ENCODE assay signal across 15 cellular contexts in genomic region chr14:74048291-74048690, GRCh38. TPM values are rescaled to one million over a fixed set of nuclear protein-coding genes. Genes with fewer than 3 reads are reported as not detected.
DNase-seq lines count a peak whose midpoint lies in the region; ATAC-seq and TF ChIP-seq lines count a peak whose summit lies in the region.
"Had no signal": no experiment of that assay in that cellular context is flagged by ENCODE, and none has a peak within 500 bp of the region (broad histone marks: within the 10 kb centered on the region; RNA-seq: fewer than 3 reads in every experiment).

No MANE protein-coding gene starts in this region.

- H4K91ac ChIP-seq in H9 (ENCODE audit: insufficient read length, low read depth, low read length): no peak overlapping the region

- H3K9me3 ChIP-seq in H9 (ENCODE audit: control insufficient read depth, low read depth, low read length): no peaks in the 10 kb centered on the region
- H3K9me3 ChIP-seq: vagina had no signal

- H3K4me1 Mint-ChIP-seq in H9: peaks cover 4 to 7% of the 10 kb centered on the region in 2 experiments; a peak in 2 of 4 replicates
- H3K4me1 Mint-ChIP-seq in activated CD8-positive, alpha-beta T cell treated with anti-CD3 and anti-CD28 coated beads for 36 hours (ENCODE audit: low read depth): no peaks in the 10 kb centered on the region

- no peaks in the 10 kb centered on the region; the same call in 1 of the 2 replicates for H3K27me3 Mint-ChIP-seq in H9 (ENCODE audit: low read depth)
- no peaks in the 10 kb centered on the region for H3K27me3 Mint-ChIP-seq in activated CD8-positive, alpha-beta T cell treated with anti-CD3 and anti-CD28 coated beads for 36 hours

- in situ Hi-C loops in ACHN (cut with HindIII; ENCODE audit: low pct_ligation_motif_present, low pct_unique_long_range_greater_than_20kb, low sequenced_read_pairs): no loop called here

- no peak overlapping the region for H2AK5ac ChIP-seq in H9 (ENCODE audit: insufficient read length, low read length)

- no peaks in the 10 kb centered on the region for H3K27me3 ChIP-seq in H9 (ENCODE audit: insufficient read depth, low read length)
- H3K27me3 ChIP-seq: vagina had no signal

- H3K79me1 ChIP-seq in H9 (ENCODE audit: insufficient read depth, low read depth, low read length, poor library complexity, severe bottlenecking): no peaks in the 10 kb centered on the region

- no peak overlapping the region for H2BK20ac ChIP-seq in H9 (ENCODE audit: low read depth, low read length, poor library complexity, severe bottlenecking)

- no peak overlapping the region for H3K27ac ChIP-seq in H9 (ENCODE audit: insufficient read length, low read depth, low read length)
- H3K27ac ChIP-seq: vagina had no signal

- H3K56ac ChIP-seq in H9 (ENCODE audit: insufficient read length, low read depth, low read length): no peak overlapping the region

- POLR2A ChIA-PET in activated CD8-positive, alpha-beta T cell treated with anti-CD3 and anti-CD28 coated beads for 36 hours (lab: Charles Lee): no interaction called here

- H3K36me3 Mint-ChIP-seq in H9 (ENCODE audit: insufficient read depth in 1 of 3, low read depth in 3 of 3): no peaks in the 10 kb centered on the region
- H3K36me3 Mint-ChIP-seq in activated CD8-positive, alpha-beta T cell treated with anti-CD3 and anti-CD28 coated beads for 36 hours (ENCODE audit: low read depth): no peaks in the 10 kb centered on the region

- no peak overlapping the region for H3K4me2 ChIP-seq in H9 (ENCODE audit: insufficient read depth, insufficient read length, low read length)

- H3K23ac ChIP-seq in H9 (ENCODE audit: insufficient read length, low read depth, low read length): no peak overlapping the region

- no peak overlapping the region for H2AFZ ChIP-seq in H9 (ENCODE audit: low read length)

- no peak overlapping the region for H3K18ac ChIP-seq in H9 (ENCODE audit: insufficient read length, low read depth, low read length)

- CTCF ChIA-PET in activated CD8-positive, alpha-beta T cell treated with anti-CD3 and anti-CD28 coated beads for 36 hours (lab: Charles Lee): interaction anchor here (0.6 kb wide), 1 partner anchor 16 kb away, joined by 3 read pairs; no protein-coding TSS in a partner anchor

- no peak overlapping the region for H2BK15ac ChIP-seq in H9 (ENCODE audit: low read depth, low read length)

- no peaks in the 10 kb centered on the region for H3K79me2 ChIP-seq in H9 (ENCODE audit: insufficient read depth, low read length)

- no peak for ATAC-seq in HG03432 (IDR thresholded peaks at IDR 0.05; ENCODE audit: unreplicated experiment)
- no peak for ATAC-seq in activated CD8-positive, alpha-beta T cell treated with anti-CD3 and anti-CD28 coated beads for 36 hours

- H3K27ac Mint-ChIP-seq in H9: no peak overlapping the region
- H3K27ac Mint-ChIP-seq in activated CD8-positive, alpha-beta T cell treated with anti-CD3 and anti-CD28 coated beads for 36 hours: no peak overlapping the region
- H3K27ac Mint-ChIP-seq: activated T-helper 1 cell treated with anti-CD3 and anti-CD28 coated beads, Interleukin-12 subunit alpha, Interleukin-12 subunit beta, Interleukin-2, Interleukin-4 antibody, amounts not matched to agents 30 ng/mL and 10 ng/mL and 1 ng/mL, durations not matched to agents 14 hours and 24 hours and 36 hours had no signal

- H2BK120ac ChIP-seq in H9 (ENCODE audit: low read depth, low read length, poor library complexity, severe bottlenecking): no peak overlapping the region

- H3K14ac ChIP-seq in H9 (ENCODE audit: insufficient read depth, low read length): no peak overlapping the region

- H4K5ac ChIP-seq in H9 (ENCODE audit: insufficient read length, low read depth, low read length): no peak overlapping the region

- H3K9me3 Mint-ChIP-seq in H9: no peaks in the 10 kb centered on the region
- no peaks in the 10 kb centered on the region for H3K9me3 Mint-ChIP-seq in activated CD8-positive, alpha-beta T cell treated with anti-CD3 and anti-CD28 coated beads for 36 hours
- H3K9me3 Mint-ChIP-seq: activated T-helper 1 cell treated with anti-CD3 and anti-CD28 coated beads, Interleukin-12 subunit alpha, Interleukin-12 subunit beta, Interleukin-2, Interleukin-4 antibody, amounts not matched to agents 30 ng/mL and 10 ng/mL and 1 ng/mL, durations not matched to agents 14 hours and 24 hours and 36 hours had no signal

- H3K4ac ChIP-seq in H9 (ENCODE audit: low read depth, low read length): no peak overlapping the region

- no peak overlapping the region for H2BK12ac ChIP-seq in H9 (ENCODE audit: insufficient read length, low read depth, low read length)

- H4K20me1 ChIP-seq in H9 (ENCODE audit: control insufficient read depth, insufficient read depth, insufficient read length): no peaks in the 10 kb centered on the region

- no CpG with 5 or more reads among the region's 3 CpGs for WGBS in H9 (ENCODE audit: extremely low coverage, insufficient read length, low lambda C conversion rate)

- no peak overlapping the region for H3K4me3 Mint-ChIP-seq in H9
- no peak overlapping the region for H3K4me3 Mint-ChIP-seq in activated CD8-positive, alpha-beta T cell treated with anti-CD3 and anti-CD28 coated beads for 36 hours
- H3K4me3 Mint-ChIP-seq: activated T-helper 1 cell treated with anti-CD3 and anti-CD28 coated beads, Interleukin-12 subunit alpha, Interleukin-12 subunit beta, Interleukin-2, Interleukin-4 antibody, amounts not matched to agents 30 ng/mL and 10 ng/mL and 1 ng/mL, durations not matched to agents 14 hours and 24 hours and 36 hours had no signal

- TF ChIP-seq CTCF in H9 (conservative IDR thresholded peaks at IDR 0.05) (peak; percentile 56), epithelial cell of proximal tubule (conservative IDR thresholded peaks at IDR 0.05; ENCODE audit: low read depth, low read length) (peak; percentile 49)
- TF ChIP-seq CTCF in activated CD8-positive, alpha-beta T cell treated with anti-CD3 and anti-CD28 coated beads for 36 hours (IDR thresholded peaks at IDR 0.05): no peak

- H3K4me3 ChIP-seq in epithelial cell of proximal tubule (ENCODE audit: low read depth, low read length): no peak overlapping the region
- H3K4me3 ChIP-seq: vagina had no signal

- H3K9ac ChIP-seq in H9 (ENCODE audit: extremely low read depth, insufficient read length, low read length): no peak overlapping the region

- H2BK5ac ChIP-seq in H9 (ENCODE audit: insufficient read length, low read length): no peak overlapping the region

- no peak overlapping the region for H4K8ac ChIP-seq in H9 (replicated peaks; ENCODE audit: insufficient read length, low read depth, low read length)

- intact Hi-C loops in activated CD8-positive, alpha-beta T cell treated with anti-CD3 and anti-CD28 coated beads for 36 hours (cut with micrococcal nuclease): no loop called here

- no peak overlapping the region for H3T11ph ChIP-seq in H9 (ENCODE audit: low read length)

- no peaks in the 10 kb centered on the region for H3K4me1 ChIP-seq in H9 (ENCODE audit: insufficient read depth, low read length)
- H3K4me1 ChIP-seq: vagina had no signal

- H3K23me2 ChIP-seq in H9 (ENCODE audit: insufficient read length, low read depth, low read length, poor library complexity, severe bottlenecking): no peaks in the 10 kb centered on the region

- peak; percentile 75 for DNase-seq in ACHN
- peak; percentile 51 for DNase-seq in H9
- DNase-seq in RKO (ENCODE audit: low spot score): peak; percentile 10
- DNase-seq in epithelial cell of proximal tubule (ENCODE audit: low read depth): no peak
- no peak for DNase-seq in activated CD8-positive, alpha-beta T cell treated with anti-CD3 and anti-CD28 coated beads for 36 hours
- no peak for DNase-seq in stimulated activated CD4-positive, alpha-beta T cell treated with anti-CD3 and anti-CD28 coated beads, Interleukin-2, amount 100 ng/mL, for 48 hours
- DNase-seq in activated gamma-delta T cell treated with Interleukin-2 at 50 U/mL for 16 hours: no peak
- DNase-seq: activated CD4-positive, alpha-beta T cell treated with anti-CD3 and anti-CD28 coated beads for 48 hours; aorta; mesenchymal stem cell; NCI-H1105; NCI-H774 had no signal

RNA-seq across cellular contexts. Expression of gene BBOF1, which starts 29.1 kb away (rescaled TPM):
- 0.61 and 0.66 TPM in 2 replicates for total RNA-seq in H9 (2021)
- 1.2 and 3.8 TPM in 2 replicates for total RNA-seq in epithelial cell of proximal tubule
- total RNA-seq in activated CD8-positive, alpha-beta T cell treated with anti-CD3 and anti-CD28 coated beads for 36 hours: 1 to 10 TPM; 1.2 TPM

RNA-seq across cellular contexts. Expression of gene ENTPD5, which starts 29.2 kb away (rescaled TPM):
- 6.8 and 7.7 TPM in 2 replicates for total RNA-seq in H9 (2021)
- total RNA-seq in epithelial cell of proximal tubule: 2.7 and 4.8 TPM in 2 replicates
- 10 to 100 TPM; 11.9 to 13.9 TPM for total RNA-seq in activated CD8-positive, alpha-beta T cell treated with anti-CD3 and anti-CD28 coated beads for 36 hours

RNA-seq across cellular contexts. Expression of gene ALDH6A1, which starts 36.0 kb away (rescaled TPM):
- total RNA-seq in H9 (2021): 36.8 and 37.8 TPM in 2 replicates
- 3.5 and 7.9 TPM in 2 replicates for total RNA-seq in epithelial cell of proximal tubule
- total RNA-seq in activated CD8-positive, alpha-beta T cell treated with anti-CD3 and anti-CD28 coated beads for 36 hours: 10 to 100 TPM; 10.8 to 11.8 TPM

RNA-seq across cellular contexts. Expression of gene LIN52, which starts 36.5 kb away (rescaled TPM):
- total RNA-seq in H9 (2021) (9.9 and 11.0 TPM in 2 replicates), epithelial cell of proximal tubule (4.6 and 7.2 TPM in 2 replicates)
- total RNA-seq in activated CD8-positive, alpha-beta T cell treated with anti-CD3 and anti-CD28 coated beads for 36 hours: 10 to 100 TPM; 10.1 to 10.3 TPM

Comparison
In these comparisons a context has a peak if more than half of its experiments do, and no peak if none do; other contexts are left out.
1. DNase-seq: peak in ACHN (single experiment), H9 (single experiment) and RKO (single experiment); none in epithelial cell of proximal tubule (single experiment), activated CD8-positive, alpha-beta T cell treated with anti-CD3 and anti-CD28 coated beads for 36 hours (single experiment), stimulated activated CD4-positive, alpha-beta T cell treated with anti-CD3 and anti-CD28 coated beads, Interleukin-2, amount 100 ng/mL, for 48 hours (0 of 2) and activated gamma-delta T cell treated with Interleukin-2 at 50 U/mL for 16 hours (single experiment).